19 cellular contexts compared by ENCODE assay signal in the genomic region with DNA sequence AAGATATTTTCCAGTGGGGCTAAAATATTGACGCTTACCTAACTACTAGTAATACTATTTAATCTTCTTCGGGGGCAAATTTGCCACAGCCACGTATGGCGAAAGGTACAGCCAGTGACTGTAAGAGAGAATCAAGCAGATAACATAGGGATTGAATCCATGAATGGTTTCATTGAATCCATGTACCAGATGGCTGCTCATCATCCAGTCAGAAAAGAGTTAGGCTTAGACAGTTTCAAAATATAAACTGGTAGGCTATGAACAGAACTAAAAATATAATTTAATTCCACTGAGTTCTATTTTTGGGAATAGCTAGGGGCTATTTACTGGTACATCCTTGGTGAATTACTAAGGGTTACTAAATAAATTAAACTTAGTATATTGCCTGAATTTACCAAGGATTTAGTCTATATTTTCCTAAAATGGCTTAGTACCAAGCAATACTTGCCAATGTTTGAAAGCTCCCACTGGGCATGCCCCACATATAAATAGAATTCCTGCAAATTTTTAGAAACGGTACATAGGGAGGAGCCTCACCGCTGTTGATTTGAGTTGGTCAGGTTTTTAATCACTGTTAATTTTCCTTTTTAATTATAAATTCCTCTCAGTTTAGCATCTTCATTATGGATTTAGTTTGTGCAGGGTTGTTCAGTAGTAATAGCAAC. TPM values are rescaled to one million over a fixed set of nuclear protein-coding genes. Genes with fewer than 3 reads are reported as not detected.
DNase-seq lines count a peak whose midpoint lies in the region; ATAC-seq and TF ChIP-seq lines count a peak whose summit lies in the region.
"Had no signal": no experiment of that assay in that cellular context is flagged by ENCODE, and none has a peak within 500 bp of the region (broad histone marks: within the 10 kb centered on the region; RNA-seq: fewer than 3 reads in every experiment).

No MANE protein-coding gene starts in this region.

- H3K27me3 ChIP-seq in heart right ventricle (no peaks in the 10 kb centered on the region), gastrocnemius medialis (no peaks in the 10 kb centered on the region)
- H3K27me3 ChIP-seq: BLaER1 treated with 17β-estradiol and CSF1 and Interleukin-3, amounts not matched to agents 10 nM and 100 nM had no signal

- H3K27ac ChIP-seq in heart right ventricle (peak overlapping the region in 7 of 10 donors; percentile 3 to 84 (median 55)), gastrocnemius medialis (peak overlapping the region in 3 of 4 donors; percentile 23 to 81 (median 35))
- H3K27ac ChIP-seq: BLaER1 treated with 17β-estradiol and CSF1 and Interleukin-3, amounts not matched to agents 10 nM and 100 nM had no signal

- intact Hi-C loops in heart right ventricle (cut with DNase I), result loop anchor here in 3 of 10 donors (5.0 to 10.0 kb wide), 4 partner anchors 56 to 74 kb away; a partner anchor contains a TSS
- intact Hi-C loops in Right ventricle myocardium superior (cut with DNase I), result loop anchor here (10.0 kb wide), 2 partner anchors 59 to 71 kb away; a partner anchor contains a TSS
- intact Hi-C loops in gastrocnemius medialis (cut with DNase I; ENCODE audit: low total_unique reads), result no loop called here

- in situ Hi-C loops in G401 (cut with HindIII; ENCODE audit: low sequenced_read_pairs), result no loop called here
- in situ Hi-C loops in gastrocnemius medialis (cut with MboI; ENCODE audit: low sequenced_read_pairs in 4 of 4), result loop anchor here in 1 of 4 donors (10.0 kb wide), 1 partner anchor 49 kb away; no protein-coding TSS in a partner anchor

- ATAC-seq in heart right ventricle (no peak), Right ventricle myocardium superior (ENCODE audit: poor library complexity) (no peak), gastrocnemius medialis (no peak), GM19324 (IDR thresholded peaks at IDR 0.05; ENCODE audit: low FRiP score, unreplicated experiment) (no peak)
- ATAC-seq: CD8-positive, alpha-beta T cell; HCT116 had no signal

- H3K4me3 ChIP-seq in heart right ventricle (no peak overlapping the region), gastrocnemius medialis (no peak overlapping the region)
- H3K4me3 ChIP-seq: BLaER1 treated with 17β-estradiol and CSF1 and Interleukin-3, amounts not matched to agents 10 nM and 100 nM had no signal

- peaks cover 0 to 46% (median 17%) of the 10 kb centered on the region in 9 donors for H3K4me1 ChIP-seq in heart right ventricle
- H3K4me1 ChIP-seq in gastrocnemius medialis, result peaks cover 10 to 35% of the 10 kb centered on the region in 2 donors

- 72 to 80% methylated on average over 6 of the region's 6 CpGs for WGBS in heart right ventricle, 2 donors

- TF ChIP-seq POLR2A in gastrocnemius medialis (IDR thresholded peaks at IDR 0.05), result no peak

- no peak for DNase-seq in heart right ventricle
- no peak for DNase-seq in Right ventricle myocardium superior
- peak; percentile 67 for DNase-seq in G401 (ENCODE audit: low spot score)
- DNase-seq in cerebellar cortex (ENCODE audit: low spot score), result peak; percentile 64
- DNase-seq in gastrocnemius medialis, result no peak
- no peak for DNase-seq in D341Med (ENCODE audit: low spot score)
- DNase-seq: Calu3; CD8-positive, alpha-beta T cell; DMS 273 treated with DMSO at 0.1 percent for 48 hours; DMS53; DND-41; EL; GOT3; H7; HFFc6 had no signal

- H3K36me3 ChIP-seq in heart right ventricle (no peaks in the 10 kb centered on the region), gastrocnemius medialis (no peaks in the 10 kb centered on the region)

- no peak for TF ChIP-seq CTCF in heart right ventricle (IDR thresholded peaks at IDR 0.05)
- no peak for TF ChIP-seq CTCF in gastrocnemius medialis (IDR thresholded peaks at IDR 0.05 in 4 of 5, conservative IDR thresholded peaks at IDR 0.05 in 1 of 5)

- peaks cover 0 to 16% (median 0%) of the 10 kb centered on the region in 11 donors for H3K9me3 ChIP-seq in heart right ventricle
- H3K9me3 ChIP-seq in gastrocnemius medialis, result no peaks in the 10 kb centered on the region

RNA-seq across cellular contexts. Expression of a gene that starts 55.8 kb away (rescaled TPM):
- total RNA-seq in heart right ventricle, result 100 to 1,000 TPM; 114 to 153 (median 140) TPM
- 10 to 100 TPM; 17.9 to 23.0 TPM for polyA plus RNA-seq in heart right ventricle
- 121 TPM for total RNA-seq in Right ventricle myocardium superior
- total RNA-seq in G401 (2014; rRNA removed; shearing (Covaris generic)), result not detected in 2 replicates
- total RNA-seq in gastrocnemius medialis, result 10 to 100 TPM; 13.6 to 19.6 (median 16.9) TPM
- total RNA-seq: B cell had no signal

Comparison
In these comparisons a context has a peak if more than half of its experiments do, and no peak if none do; other contexts are left out.
1. DNase-seq: peak in G401 (single experiment) and cerebellar cortex (single experiment); none in heart right ventricle (0 of 2), Right ventricle myocardium superior (single experiment), gastrocnemius medialis (0 of 2) and D341Med (single experiment).
2. RNA of a gene that starts 55.8 kb away (total RNA-seq): 114 to 153 TPM in heart right ventricle, 121 TPM in Right ventricle myocardium superior (single experiment) and 13.6 to 19.6 TPM in gastrocnemius medialis; not detected in G401; every median in the first group is over 10 times any median in the second.